In genomic region chr9:81601639-81602623, GRCh38 we compare ENCODE assay signal across 1 cellular context.
TF ChIP-seq lines count a peak whose summit lies in the region.

No MANE protein-coding gene starts in this region.

TF ChIP-seq in IMR-90, 13 proteins besides CTCF, POLR2A, EP300 and RAD21 (continued from another document):
- TF ChIP-seq CEBPB (IDR thresholded peaks at IDR 0.05; ENCODE audit: low read depth, low read length) (peak; percentile 52; the same call in 1 of the 2 replicates), RCOR1 (IDR thresholded peaks at IDR 0.05; ENCODE audit: insufficient replicate concordance, low read length) (no peak)
